In genomic region chr6:44411141-44411540, GRCh38 we compare ENCODE assay signal across 1 cellular context.
TF ChIP-seq lines count a peak whose summit lies in the region.

No MANE protein-coding gene starts in this region.

TF ChIP-seq in SK-N-SH, 30 proteins besides CTCF, POLR2A, EP300 and RAD21 (continued from another document):
- no peak for TF ChIP-seq PBX3 (IDR thresholded peaks at IDR 0.05)
- no peak for TF ChIP-seq MAX (IDR thresholded peaks at IDR 0.05; ENCODE audit: low read depth)
- no peak for TF ChIP-seq IRF3 (IDR thresholded peaks at IDR 0.05; ENCODE audit: low read depth, low read length)
